In the genomic region with DNA sequence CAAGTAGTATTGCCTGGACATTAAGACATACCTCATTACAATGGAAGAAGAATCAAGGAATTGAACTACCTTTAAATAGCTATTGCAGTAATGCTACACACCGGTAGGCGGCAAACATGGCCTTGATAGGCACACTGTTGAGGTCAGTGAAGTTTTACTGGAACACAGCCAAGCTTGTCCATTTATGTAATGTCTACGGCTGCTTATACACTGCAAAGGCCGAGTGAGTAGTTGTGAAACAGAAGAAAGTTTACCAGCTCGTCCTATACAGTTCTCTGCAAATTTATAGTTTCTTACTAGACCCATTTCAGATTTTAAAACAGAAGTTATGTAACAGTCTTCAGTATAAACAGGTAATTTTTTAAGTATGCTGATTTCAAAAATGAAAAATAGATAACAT, we compare ENCODE assay signal across 8 cellular contexts. TPM values are rescaled to one million over a fixed set of nuclear protein-coding genes. Genes with fewer than 3 reads are reported as not detected.
A peak's percentile ranks its signal among the peaks of the same experiment; 100 is the strongest.
DNase-seq lines count a peak whose midpoint lies in the region; ATAC-seq and TF ChIP-seq lines count a peak whose summit lies in the region.

No MANE protein-coding gene starts in this region.

- DNase-seq in Calu3 (peak; percentile 84), NCI-H82 (lab: John Stamatoyannopoulos, UW) (peak; percentile 91), T47D (ENCODE audit: low read depth in 1 of 2, low spot score in 1 of 2) (peak; percentile 26 to 91), immature natural killer cell (peak; percentile 33 to 37 (median 35)), smooth muscle cell (lab: John Stamatoyannopoulos, UW; ENCODE audit: unreplicated experiment) (peak; percentile 3)

- no peak overlapping the region for H2AFZ ChIP-seq in smooth muscle cell (ENCODE audit: low read depth)

- no peaks in the 10 kb centered on the region for H3K27me3 ChIP-seq in smooth muscle cell (ENCODE audit: low read depth)

- no peak overlapping the region for H3K27ac ChIP-seq in HEK293 (ENCODE audit: extremely low read depth, low read depth, low read length)
- H3K27ac ChIP-seq in smooth muscle cell (ENCODE audit: low read depth) = peak overlapping the region; percentile 6

- H3K27ac Mint-ChIP-seq in Calu3 (ENCODE audit: unreplicated experiment) (peak overlapping the region; percentile 42), immature natural killer cell (peak overlapping the region in 1 of 6 donors; percentile 14)

- H3K36me3 Mint-ChIP-seq in Calu3 (ENCODE audit: insufficient read depth, unreplicated experiment) (peaks cover 10% of the 10 kb centered on the region), immature natural killer cell (peaks cover 18 to 21% (median 19%) of the 10 kb centered on the region in 3 donors)

- no peak overlapping the region for H3K4me2 ChIP-seq in smooth muscle cell

- peaks cover 22% of the 10 kb centered on the region for H3K79me2 ChIP-seq in smooth muscle cell (ENCODE audit: low read depth)

- no peak overlapping the region for H3K9ac ChIP-seq in smooth muscle cell (ENCODE audit: low read depth)

- peaks cover 3% of the 10 kb centered on the region for H3F3A ChIP-seq in smooth muscle cell (ENCODE audit: low read depth)

- BruUV-seq in Calu3 (replicated peaks; lab: Mats Ljungman, UMichigan) = no TSS peak

- H3K4me1 Mint-ChIP-seq in Calu3 (ENCODE audit: low read depth, unreplicated experiment) (peaks cover 12% of the 10 kb centered on the region), immature natural killer cell (peaks cover 0 to 10% of the 10 kb centered on the region in 2 donors)

- H3K27me3 Mint-ChIP-seq in Calu3 (ENCODE audit: unreplicated experiment) (no peaks in the 10 kb centered on the region), immature natural killer cell (ENCODE audit: low read depth in 3 of 3) (no peaks in the 10 kb centered on the region)

- ATAC-seq in HG03457 (IDR thresholded peaks at IDR 0.05; ENCODE audit: unreplicated experiment) (no peak), HG03135 (IDR thresholded peaks at IDR 0.05; ENCODE audit: unreplicated experiment) (no peak)

- CTCF ChIA-PET in Calu3 (lab: Charles Lee) (interaction anchor here (0.5 to 1.7 kb wide), 12 partner anchors 13 to 502 kb away, joined by 3 to 29 read pairs (median 5); partner anchors contain the start of gene TWSG1), HEK293 (lab: Yijun Ruan, JAX) (interaction anchor here (0.5 to 4.6 kb wide), 53 partner anchors 8 to 534 kb away, joined by 3 to 31 read pairs (median 5); partner anchors contain the start of gene RAB31)

- peaks cover 19% of the 10 kb centered on the region for H4K20me1 ChIP-seq in smooth muscle cell (ENCODE audit: low read depth)

- peaks cover 35 to 57% of the 10 kb centered on the region in 2 experiments for H3K36me3 ChIP-seq in HEK293 (ENCODE audit: control insufficient read depth in 2 of 2, insufficient read depth in 1 of 2, low read length in 2 of 2)
- H3K36me3 ChIP-seq in smooth muscle cell (ENCODE audit: low read depth) = peaks cover 3% of the 10 kb centered on the region

- 7% methylated on average over 5 of the region's 5 CpGs for WGBS in smooth muscle cell (ENCODE audit: low lambda C conversion rate)

- no peaks in the 10 kb centered on the region; the same call in 1 of the 2 replicates for H3K4me1 ChIP-seq in HEK293 (ENCODE audit: control insufficient read depth, insufficient read depth, low read length)
- no peaks in the 10 kb centered on the region for H3K4me1 ChIP-seq in smooth muscle cell (ENCODE audit: low read depth)

- intact Hi-C loops in Calu3 (cut with micrococcal nuclease; ENCODE audit: unreplicated experiment) = loop anchor here (1.0 to 2.0 kb wide), 3 partner anchors 97 to 147 kb away; no protein-coding TSS in a partner anchor

- POLR2A ChIA-PET in HEK293 (lab: Yijun Ruan, JAX) = interaction anchor here (0.5 to 1.1 kb wide), 2 partner anchors 37 to 370 kb away, joined by 3 read pairs; no protein-coding TSS in a partner anchor

- H3K9me3 Mint-ChIP-seq in Calu3 (ENCODE audit: low read depth, unreplicated experiment) (no peaks in the 10 kb centered on the region), immature natural killer cell (no peaks in the 10 kb centered on the region)

- in situ Hi-C loops in T47D (cut with HindIII; ENCODE audit: low pct_unique_long_range_greater_than_20kb, low sequenced_read_pairs) = no loop called here

- H3K4me3 Mint-ChIP-seq in Calu3 (ENCODE audit: low read depth, unreplicated experiment) (no peak overlapping the region), immature natural killer cell (no peak overlapping the region)

- H3K9me3 ChIP-seq in HEK293 (ENCODE audit: control insufficient read depth, insufficient read depth, low read depth, low read length) = no peaks in the 10 kb centered on the region
- H3K9me3 ChIP-seq in smooth muscle cell (replicated peaks; ENCODE audit: low read depth) = no peaks in the 10 kb centered on the region

- peak; percentile 84 for TF ChIP-seq CTCF in Calu3 (IDR thresholded peaks at IDR 0.05; ENCODE audit: unreplicated experiment)
- TF ChIP-seq CTCF in HEK293 (tag by site-specific recombination; IDR thresholded peaks at IDR 0.05) = peak; percentile 64
- peak; percentile 76 for TF ChIP-seq CTCF in smooth muscle cell (IDR thresholded peaks at IDR 0.05; ENCODE audit: borderline replicate concordance, insufficient read depth, poor library complexity, severe bottlenecking)

- H3K4me3 ChIP-seq in HEK293 (ENCODE audit: low read depth, low read length) = no peak overlapping the region
- no peak overlapping the region for H3K4me3 ChIP-seq in smooth muscle cell

TF ChIP-seq in HEK293, 187 proteins besides CTCF, POLR2A, EP300 and RAD21:
- TF ChIP-seq ZNF654 (tag by site-specific recombination; IDR thresholded peaks at IDR 0.05; ENCODE audit: low read depth) (peak; percentile 59), ZNF629 (tag by site-specific recombination; IDR thresholded peaks at IDR 0.05) (peak; percentile 32; the same call in 1 of the 2 replicates), ZEB2 (tag by site-specific recombination; IDR thresholded peaks at IDR 0.05) (0 out of 2 replicates have a peak, but pooled peaks have one; percentile 13), GLI4 (tag by site-specific recombination; IDR thresholded peaks at IDR 0.05) (no peak), ZNF529 (tag by site-specific recombination; IDR thresholded peaks at IDR 0.05; ENCODE audit: insufficient replicate concordance) (no peak), ZSCAN4 (tag by site-specific recombination; IDR thresholded peaks at IDR 0.05) (no peak), ZBTB21 (tag by site-specific recombination; IDR thresholded peaks at IDR 0.05) (no peak), ZNF792 (tag by site-specific recombination; IDR thresholded peaks at IDR 0.05) (0 out of 2 replicates have a peak, but pooled peaks have one; percentile 29), PRDM1 (tag by site-specific recombination; IDR thresholded peaks at IDR 0.05) (peak; percentile 41; the same call in 1 of the 2 replicates), ZNF660 (tag by site-specific recombination; IDR thresholded peaks at IDR 0.05) (peak; percentile 79; the same call in 1 of the 2 replicates), SP7 (tag by site-specific recombination; IDR thresholded peaks at IDR 0.05) (peak; percentile 35; the same call in 1 of the 2 replicates), SP2 (tag by site-specific recombination; IDR thresholded peaks at IDR 0.05) (no peak)
- TF ChIP-seq, protein P1, sequence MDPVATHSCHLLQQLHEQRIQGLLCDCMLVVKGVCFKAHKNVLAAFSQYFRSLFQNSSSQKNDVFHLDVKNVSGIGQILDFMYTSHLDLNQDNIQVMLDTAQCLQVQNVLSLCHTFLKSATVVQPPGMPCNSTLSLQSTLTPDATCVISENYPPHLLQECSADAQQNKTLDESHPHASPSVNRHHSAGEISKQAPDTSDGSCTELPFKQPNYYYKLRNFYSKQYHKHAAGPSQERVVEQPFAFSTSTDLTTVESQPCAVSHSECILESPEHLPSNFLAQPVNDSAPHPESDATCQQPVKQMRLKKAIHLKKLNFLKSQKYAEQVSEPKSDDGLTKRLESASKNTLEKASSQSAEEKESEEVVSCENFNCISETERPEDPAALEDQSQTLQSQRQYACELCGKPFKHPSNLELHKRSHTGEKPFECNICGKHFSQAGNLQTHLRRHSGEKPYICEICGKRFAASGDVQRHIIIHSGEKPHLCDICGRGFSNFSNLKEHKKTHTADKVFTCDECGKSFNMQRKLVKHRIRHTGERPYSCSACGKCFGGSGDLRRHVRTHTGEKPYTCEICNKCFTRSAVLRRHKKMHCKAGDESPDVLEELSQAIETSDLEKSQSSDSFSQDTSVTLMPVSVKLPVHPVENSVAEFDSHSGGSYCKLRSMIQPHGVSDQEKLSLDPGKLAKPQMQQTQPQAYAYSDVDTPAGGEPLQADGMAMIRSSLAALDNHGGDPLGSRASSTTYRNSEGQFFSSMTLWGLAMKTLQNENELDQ (tag by site-specific recombination; IDR thresholded peaks at IDR 0.05; ENCODE audit: low read depth) = no peak
- TF ChIP-seq, protein P2, sequence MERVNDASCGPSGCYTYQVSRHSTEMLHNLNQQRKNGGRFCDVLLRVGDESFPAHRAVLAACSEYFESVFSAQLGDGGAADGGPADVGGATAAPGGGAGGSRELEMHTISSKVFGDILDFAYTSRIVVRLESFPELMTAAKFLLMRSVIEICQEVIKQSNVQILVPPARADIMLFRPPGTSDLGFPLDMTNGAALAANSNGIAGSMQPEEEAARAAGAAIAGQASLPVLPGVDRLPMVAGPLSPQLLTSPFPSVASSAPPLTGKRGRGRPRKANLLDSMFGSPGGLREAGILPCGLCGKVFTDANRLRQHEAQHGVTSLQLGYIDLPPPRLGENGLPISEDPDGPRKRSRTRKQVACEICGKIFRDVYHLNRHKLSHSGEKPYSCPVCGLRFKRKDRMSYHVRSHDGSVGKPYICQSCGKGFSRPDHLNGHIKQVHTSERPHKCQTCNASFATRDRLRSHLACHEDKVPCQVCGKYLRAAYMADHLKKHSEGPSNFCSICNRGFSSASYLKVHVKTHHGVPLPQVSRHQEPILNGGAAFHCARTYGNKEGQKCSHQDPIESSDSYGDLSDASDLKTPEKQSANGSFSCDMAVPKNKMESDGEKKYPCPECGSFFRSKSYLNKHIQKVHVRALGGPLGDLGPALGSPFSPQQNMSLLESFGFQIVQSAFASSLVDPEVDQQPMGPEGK (tag by site-specific recombination; IDR thresholded peaks at IDR 0.05) = no peak
TF ChIP-seq in HEK293: peak in this region for 7.

RNA-seq across cellular contexts. Expression of gene PPP4R1, which starts 38.8 kb away (rescaled TPM):
- total RNA-seq in Calu3 (2022) = 110 and 115 TPM in 2 replicates
- 10 to 100 TPM; 12.0 to 17.0 (median 14.3) TPM for polyA plus RNA-seq in immature natural killer cell
- 78.4 and 89.7 TPM in 2 replicates for total RNA-seq in smooth muscle cell
- 25.9 and 27.5 TPM in 2 replicates for polyA plus RNA-seq in smooth muscle cell

Comparison
In these comparisons a context has a peak if more than half of its experiments do, and no peak if none do; other contexts are left out.
1. DNase-seq: peak in every context shown above with its lines; median percentile 91 in NCI-H82; 84 in Calu3; 58 in T47D; 35 in immature natural killer cell; 3 in smooth muscle cell.